In the genomic region with DNA sequence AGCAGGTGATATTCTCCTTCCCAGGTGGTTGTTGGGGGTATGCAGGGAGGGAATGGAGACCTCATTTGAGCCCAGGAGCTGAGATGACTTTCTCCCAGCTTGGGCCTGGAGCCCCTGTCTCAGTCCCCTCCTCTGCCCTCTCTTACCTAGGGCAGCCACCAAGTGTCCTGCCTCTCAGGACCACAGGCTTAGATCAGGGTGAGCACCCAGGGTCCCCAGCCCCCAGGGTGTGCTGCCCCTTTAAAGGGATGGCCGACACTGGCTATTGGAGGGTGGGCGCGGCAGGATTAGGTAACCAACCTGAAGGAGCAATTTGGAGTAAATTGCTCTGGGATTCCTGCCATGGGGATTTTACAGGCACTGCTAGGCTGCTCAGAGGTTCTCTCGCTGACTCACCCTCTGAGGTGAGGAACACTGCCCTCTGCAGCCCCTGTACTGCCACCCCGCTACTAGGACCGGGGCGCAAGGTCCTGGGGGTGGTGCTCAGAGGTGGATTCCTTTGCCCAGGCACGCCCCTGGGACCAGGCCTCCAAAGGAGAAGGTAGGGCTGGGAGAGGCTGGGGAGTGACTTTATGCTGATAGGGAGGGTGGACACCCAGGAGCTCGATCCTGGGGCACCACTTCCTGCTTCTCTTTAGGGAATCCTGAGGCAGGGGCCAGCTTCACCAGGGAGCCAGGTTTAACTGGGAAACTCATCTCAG, we compare ENCODE assay signal across 1 cellular context.
A peak's percentile ranks its signal among the peaks of the same experiment; 100 is the strongest.
TF ChIP-seq lines count a peak whose summit lies in the region.

No MANE protein-coding gene starts in this region.

TF ChIP-seq in K562, 482 proteins besides CTCF, POLR2A, EP300 and RAD21 (continued from another document and continues in another):
- TF ChIP-seq, protein P1, sequence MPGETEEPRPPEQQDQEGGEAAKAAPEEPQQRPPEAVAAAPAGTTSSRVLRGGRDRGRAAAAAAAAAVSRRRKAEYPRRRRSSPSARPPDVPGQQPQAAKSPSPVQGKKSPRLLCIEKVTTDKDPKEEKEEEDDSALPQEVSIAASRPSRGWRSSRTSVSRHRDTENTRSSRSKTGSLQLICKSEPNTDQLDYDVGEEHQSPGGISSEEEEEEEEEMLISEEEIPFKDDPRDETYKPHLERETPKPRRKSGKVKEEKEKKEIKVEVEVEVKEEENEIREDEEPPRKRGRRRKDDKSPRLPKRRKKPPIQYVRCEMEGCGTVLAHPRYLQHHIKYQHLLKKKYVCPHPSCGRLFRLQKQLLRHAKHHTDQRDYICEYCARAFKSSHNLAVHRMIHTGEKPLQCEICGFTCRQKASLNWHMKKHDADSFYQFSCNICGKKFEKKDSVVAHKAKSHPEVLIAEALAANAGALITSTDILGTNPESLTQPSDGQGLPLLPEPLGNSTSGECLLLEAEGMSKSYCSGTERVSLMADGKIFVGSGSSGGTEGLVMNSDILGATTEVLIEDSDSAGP (CRISPR knock-in tag; IDR thresholded peaks at IDR 0.05), result peak; percentile 79; the same call in 1 of the 2 replicates
- TF ChIP-seq TCF7L2 (IDR thresholded peaks at IDR 0.05; ENCODE audit: low read depth, low read length) (no peak), FOXJ3 (CRISPR knock-in tag; IDR thresholded peaks at IDR 0.05) (no peak), XRCC3 (IDR thresholded peaks at IDR 0.05) (no peak), STAT5B (CRISPR knock-in tag; IDR thresholded peaks at IDR 0.05) (no peak), ZNF140 (CRISPR knock-in tag; IDR thresholded peaks at IDR 0.05) (no peak), ZNF507 (tag; conservative IDR thresholded peaks at IDR 0.05) (no peak), SMARCC2 (IDR thresholded peaks at IDR 0.05; ENCODE audit: low read depth) (peak; percentile 84; the same call in 1 of the 2 replicates), ETV1 (tag; conservative IDR thresholded peaks at IDR 0.05; ENCODE audit: low read depth) (no peak), ZNF668 (CRISPR knock-in tag; IDR thresholded peaks at IDR 0.05) (no peak), ARID2 (IDR thresholded peaks at IDR 0.05) (peak; percentile 67; the same call in 1 of the 2 replicates), HEY1 (CRISPR knock-in tag; IDR thresholded peaks at IDR 0.05; ENCODE audit: borderline replicate concordance) (no peak), HLTF (IDR thresholded peaks at IDR 0.05) (no peak), ZNF830 (CRISPR knock-in tag; IDR thresholded peaks at IDR 0.05) (no peak), MTA3 (IDR thresholded peaks at IDR 0.05; ENCODE audit: borderline replicate concordance) (no peak), RB1 (IDR thresholded peaks at IDR 0.05; ENCODE audit: low read depth) (no peak), KDM5B (IDR thresholded peaks at IDR 0.05; ENCODE audit: insufficient replicate concordance, low read depth, low read length) (peak; percentile 16), NFRKB (IDR thresholded peaks at IDR 0.05; ENCODE audit: low read depth) (no peak), FOXM1 (IDR thresholded peaks at IDR 0.05; ENCODE audit: low read depth) (no peak), FOXM1 (CRISPR knock-in tag; IDR thresholded peaks at IDR 0.05; ENCODE audit: low read depth) (no peak), BRD4 (IDR thresholded peaks at IDR 0.05) (no peak), MYC (IDR thresholded peaks at IDR 0.05; ENCODE audit: low read depth, low read length) (0 out of 2 replicates have a peak, but pooled peaks have one; percentile 9), MYC (CRISPR knock-in tag; IDR thresholded peaks at IDR 0.05; ENCODE audit: borderline replicate concordance, low read depth) (no peak), CBX5 (IDR thresholded peaks at IDR 0.05; ENCODE audit: borderline replicate concordance, low read depth) (no peak), SRSF7 (optimal IDR thresholded peaks at IDR 0.05; ENCODE audit: low read depth, low read length) (no peak), ZNF408 (CRISPR knock-in tag; IDR thresholded peaks at IDR 0.05; ENCODE audit: low read depth) (no peak), HCFC1 (IDR thresholded peaks at IDR 0.05; ENCODE audit: low read depth, low read length) (0 out of 2 replicates have a peak, but pooled peaks have one; percentile 5), MAFG (tag; conservative IDR thresholded peaks at IDR 0.05) (no peak), ZNF766 (CRISPR knock-in tag; conservative IDR thresholded peaks at IDR 0.05) (no peak), NELFE (IDR thresholded peaks at IDR 0.05; ENCODE audit: insufficient read depth, insufficient read length) (no peak)
- TF ChIP-seq, protein P2, sequence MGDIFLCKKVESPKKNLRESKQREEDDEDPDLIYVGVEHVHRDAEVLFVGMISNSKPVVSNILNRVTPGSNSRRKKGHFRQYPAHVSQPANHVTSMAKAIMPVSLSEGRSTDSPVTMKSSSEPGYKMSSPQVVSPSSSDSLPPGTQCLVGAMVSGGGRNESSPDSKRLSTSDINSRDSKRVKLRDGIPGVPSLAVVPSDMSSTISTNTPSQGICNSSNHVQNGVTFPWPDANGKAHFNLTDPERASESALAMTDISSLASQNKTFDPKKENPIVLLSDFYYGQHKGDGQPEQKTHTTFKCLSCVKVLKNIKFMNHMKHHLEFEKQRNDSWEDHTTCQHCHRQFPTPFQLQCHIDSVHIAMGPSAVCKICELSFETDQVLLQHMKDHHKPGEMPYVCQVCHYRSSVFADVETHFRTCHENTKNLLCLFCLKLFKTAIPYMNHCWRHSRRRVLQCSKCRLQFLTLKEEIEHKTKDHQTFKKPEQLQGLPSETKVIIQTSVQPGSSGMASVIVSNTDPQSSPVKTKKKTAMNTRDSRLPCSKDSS (IDR thresholded peaks at IDR 0.05; ENCODE audit: low read depth, partially characterized antibody), result no peak
- TF ChIP-seq, protein P3, sequence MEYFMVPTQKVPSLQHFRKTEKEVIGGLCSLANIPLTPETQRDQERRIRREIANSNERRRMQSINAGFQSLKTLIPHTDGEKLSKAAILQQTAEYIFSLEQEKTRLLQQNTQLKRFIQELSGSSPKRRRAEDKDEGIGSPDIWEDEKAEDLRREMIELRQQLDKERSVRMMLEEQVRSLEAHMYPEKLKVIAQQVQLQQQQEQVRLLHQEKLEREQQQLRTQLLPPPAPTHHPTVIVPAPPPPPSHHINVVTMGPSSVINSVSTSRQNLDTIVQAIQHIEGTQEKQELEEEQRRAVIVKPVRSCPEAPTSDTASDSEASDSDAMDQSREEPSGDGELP (CRISPR knock-in tag; IDR thresholded peaks at IDR 0.05; ENCODE audit: borderline replicate concordance), result peak; percentile 22; the same call in 1 of the 2 replicates
- TF ChIP-seq, protein P4, sequence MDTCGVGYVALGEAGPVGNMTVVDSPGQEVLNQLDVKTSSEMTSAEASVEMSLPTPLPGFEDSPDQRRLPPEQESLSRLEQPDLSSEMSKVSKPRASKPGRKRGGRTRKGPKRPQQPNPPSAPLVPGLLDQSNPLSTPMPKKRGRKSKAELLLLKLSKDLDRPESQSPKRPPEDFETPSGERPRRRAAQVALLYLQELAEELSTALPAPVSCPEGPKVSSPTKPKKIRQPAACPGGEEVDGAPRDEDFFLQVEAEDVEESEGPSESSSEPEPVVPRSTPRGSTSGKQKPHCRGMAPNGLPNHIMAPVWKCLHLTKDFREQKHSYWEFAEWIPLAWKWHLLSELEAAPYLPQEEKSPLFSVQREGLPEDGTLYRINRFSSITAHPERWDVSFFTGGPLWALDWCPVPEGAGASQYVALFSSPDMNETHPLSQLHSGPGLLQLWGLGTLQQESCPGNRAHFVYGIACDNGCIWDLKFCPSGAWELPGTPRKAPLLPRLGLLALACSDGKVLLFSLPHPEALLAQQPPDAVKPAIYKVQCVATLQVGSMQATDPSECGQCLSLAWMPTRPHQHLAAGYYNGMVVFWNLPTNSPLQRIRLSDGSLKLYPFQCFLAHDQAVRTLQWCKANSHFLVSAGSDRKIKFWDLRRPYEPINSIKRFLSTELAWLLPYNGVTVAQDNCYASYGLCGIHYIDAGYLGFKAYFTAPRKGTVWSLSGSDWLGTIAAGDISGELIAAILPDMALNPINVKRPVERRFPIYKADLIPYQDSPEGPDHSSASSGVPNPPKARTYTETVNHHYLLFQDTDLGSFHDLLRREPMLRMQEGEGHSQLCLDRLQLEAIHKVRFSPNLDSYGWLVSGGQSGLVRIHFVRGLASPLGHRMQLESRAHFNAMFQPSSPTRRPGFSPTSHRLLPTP (IDR thresholded peaks at IDR 0.05; ENCODE audit: borderline replicate concordance, extremely low read depth, insufficient read length), result no peak
- TF ChIP-seq, protein P5, sequence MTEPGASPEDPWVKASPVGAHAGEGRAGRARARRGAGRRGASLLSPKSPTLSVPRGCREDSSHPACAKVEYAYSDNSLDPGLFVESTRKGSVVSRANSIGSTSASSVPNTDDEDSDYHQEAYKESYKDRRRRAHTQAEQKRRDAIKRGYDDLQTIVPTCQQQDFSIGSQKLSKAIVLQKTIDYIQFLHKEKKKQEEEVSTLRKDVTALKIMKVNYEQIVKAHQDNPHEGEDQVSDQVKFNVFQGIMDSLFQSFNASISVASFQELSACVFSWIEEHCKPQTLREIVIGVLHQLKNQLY (CRISPR knock-in tag; conservative IDR thresholded peaks at IDR 0.05), result no peak
- TF ChIP-seq, protein P6, sequence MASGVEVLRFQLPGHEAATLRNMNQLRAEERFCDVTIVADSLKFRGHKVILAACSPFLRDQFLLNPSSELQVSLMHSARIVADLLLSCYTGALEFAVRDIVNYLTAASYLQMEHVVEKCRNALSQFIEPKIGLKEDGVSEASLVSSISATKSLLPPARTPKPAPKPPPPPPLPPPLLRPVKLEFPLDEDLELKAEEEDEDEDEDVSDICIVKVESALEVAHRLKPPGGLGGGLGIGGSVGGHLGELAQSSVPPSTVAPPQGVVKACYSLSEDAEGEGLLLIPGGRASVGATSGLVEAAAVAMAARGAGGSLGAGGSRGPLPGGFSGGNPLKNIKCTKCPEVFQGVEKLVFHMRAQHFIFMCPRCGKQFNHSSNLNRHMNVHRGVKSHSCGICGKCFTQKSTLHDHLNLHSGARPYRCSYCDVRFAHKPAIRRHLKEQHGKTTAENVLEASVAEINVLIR (CRISPR knock-in tag; IDR thresholded peaks at IDR 0.05), result no peak
- TF ChIP-seq, protein P7, sequence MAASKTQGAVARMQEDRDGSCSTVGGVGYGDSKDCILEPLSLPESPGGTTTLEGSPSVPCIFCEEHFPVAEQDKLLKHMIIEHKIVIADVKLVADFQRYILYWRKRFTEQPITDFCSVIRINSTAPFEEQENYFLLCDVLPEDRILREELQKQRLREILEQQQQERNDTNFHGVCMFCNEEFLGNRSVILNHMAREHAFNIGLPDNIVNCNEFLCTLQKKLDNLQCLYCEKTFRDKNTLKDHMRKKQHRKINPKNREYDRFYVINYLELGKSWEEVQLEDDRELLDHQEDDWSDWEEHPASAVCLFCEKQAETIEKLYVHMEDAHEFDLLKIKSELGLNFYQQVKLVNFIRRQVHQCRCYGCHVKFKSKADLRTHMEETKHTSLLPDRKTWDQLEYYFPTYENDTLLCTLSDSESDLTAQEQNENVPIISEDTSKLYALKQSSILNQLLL (CRISPR knock-in tag; IDR thresholded peaks at IDR 0.05; ENCODE audit: borderline replicate concordance), result no peak
- TF ChIP-seq, protein P8, sequence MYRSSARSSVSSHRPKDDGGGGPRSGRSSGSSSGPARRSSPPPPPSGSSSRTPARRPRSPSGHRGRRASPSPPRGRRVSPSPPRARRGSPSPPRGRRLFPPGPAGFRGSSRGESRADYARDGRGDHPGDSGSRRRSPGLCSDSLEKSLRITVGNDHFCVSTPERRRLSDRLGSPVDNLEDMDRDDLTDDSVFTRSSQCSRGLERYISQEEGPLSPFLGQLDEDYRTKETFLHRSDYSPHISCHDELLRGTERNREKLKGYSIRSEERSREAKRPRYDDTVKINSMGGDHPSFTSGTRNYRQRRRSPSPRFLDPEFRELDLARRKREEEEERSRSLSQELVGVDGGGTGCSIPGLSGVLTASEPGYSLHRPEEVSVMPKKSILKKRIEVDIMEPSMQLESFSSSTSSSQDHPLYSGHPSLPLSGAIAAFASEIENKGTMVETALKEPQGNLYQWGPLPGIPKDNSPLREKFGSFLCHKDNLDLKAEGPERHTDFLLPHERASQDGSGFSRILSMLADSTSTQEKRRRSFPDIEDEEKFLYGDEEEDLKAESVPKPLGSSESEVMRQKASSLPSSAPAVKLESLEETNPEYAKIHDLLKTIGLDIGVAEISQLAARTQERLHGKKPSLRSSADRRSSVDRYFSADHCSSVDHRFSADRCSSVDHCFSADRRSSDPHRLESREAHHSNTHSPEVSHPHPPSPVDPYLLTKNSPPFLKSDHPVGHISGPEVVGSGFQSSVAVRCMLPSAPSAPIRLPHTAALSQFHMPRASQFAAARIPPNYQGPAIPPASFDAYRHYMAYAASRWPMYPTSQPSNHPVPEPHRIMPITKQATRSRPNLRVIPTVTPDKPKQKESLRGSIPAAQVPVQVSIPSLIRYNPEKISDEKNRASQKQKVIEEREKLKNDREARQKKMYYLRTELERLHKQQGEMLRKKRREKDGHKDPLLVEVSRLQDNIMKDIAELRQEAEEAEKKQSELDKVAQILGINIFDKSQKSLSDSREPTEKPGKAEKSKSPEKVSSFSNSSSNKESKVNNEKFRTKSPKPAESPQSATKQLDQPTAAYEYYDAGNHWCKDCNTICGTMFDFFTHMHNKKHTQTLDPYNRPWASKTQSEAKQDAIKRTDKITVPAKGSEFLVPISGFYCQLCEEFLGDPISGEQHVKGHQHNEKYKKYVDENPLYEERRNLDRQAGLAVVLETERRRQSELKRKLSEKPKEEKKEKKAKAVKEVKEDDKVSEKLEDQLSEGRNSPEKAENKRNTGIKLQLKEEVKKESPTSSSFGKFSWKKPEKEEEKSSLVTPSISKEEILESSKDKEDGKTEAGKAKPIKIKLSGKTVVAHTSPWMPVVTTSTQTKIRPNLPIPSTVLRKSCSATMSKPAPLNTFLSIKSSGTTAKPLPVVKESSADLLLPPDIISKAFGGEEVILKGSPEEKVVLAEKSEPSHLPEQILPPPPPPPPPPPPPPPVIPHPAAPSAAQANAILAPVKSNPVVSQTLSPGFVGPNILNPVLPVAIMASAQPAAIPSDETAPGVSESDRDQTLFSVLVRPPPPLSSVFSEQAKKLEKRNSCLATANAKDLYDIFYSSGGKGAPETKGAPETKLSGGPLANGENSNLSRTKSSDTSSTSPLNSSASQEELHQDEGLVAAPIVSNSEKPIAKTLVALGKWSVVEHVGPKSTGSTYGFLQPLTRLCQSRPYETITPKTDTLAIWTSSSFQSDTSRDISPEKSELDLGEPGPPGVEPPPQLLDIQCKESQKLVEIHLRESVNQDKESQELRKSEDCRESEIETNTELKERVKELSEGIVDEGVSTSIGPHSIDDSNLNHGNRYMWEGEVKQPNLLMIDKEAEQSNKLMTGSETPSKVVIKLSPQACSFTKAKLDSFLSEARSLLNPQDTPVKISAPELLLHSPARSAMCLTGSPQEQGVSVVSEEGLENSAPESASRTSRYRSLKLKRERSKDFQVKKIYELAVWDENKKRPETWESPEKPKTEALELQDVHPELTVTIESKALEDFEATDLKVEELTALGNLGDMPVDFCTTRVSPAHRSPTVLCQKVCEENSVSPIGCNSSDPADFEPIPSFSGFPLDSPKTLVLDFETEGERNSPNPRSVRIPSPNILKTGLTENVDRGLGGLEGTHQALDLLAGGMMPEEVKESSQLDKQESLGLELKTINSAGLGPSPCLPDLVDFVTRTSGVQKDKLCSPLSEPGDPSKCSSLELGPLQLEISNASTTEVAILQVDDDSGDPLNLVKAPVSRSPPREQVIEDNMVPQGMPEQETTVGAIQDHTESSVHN (IDR thresholded peaks at IDR 0.05; ENCODE audit: borderline replicate concordance in 1 of 2, low read depth in 1 of 2), result no peak
